12 cellular contexts compared by ENCODE assay signal in the genomic region with DNA sequence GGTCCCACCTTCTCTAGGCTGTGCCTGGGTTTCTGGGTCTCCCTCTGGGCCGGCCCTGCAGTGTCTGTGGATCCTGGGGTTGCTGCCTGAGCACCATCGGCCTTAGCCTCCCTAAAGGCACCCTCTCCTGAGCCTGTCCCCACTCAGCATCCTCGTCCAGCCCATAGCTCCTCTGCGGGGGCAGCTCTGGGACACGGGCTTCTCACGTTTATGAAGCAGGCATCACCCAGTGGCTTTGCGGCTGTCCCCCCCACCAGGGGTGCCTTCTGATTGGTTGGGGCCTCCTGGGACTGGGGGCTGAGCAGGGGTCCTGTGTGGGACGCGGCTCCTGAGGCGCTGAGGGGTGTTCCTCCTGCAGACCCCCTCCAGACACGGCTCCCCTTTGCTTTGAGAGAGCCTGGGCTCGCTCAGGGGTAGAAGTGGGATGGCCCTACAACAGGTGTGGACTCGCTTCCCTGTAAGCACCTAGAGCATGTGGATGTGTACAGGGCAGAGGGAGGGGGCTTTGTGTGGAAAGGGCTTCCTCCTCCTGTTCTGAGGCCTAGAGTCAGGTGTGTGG. TPM values are rescaled to one million over a fixed set of nuclear protein-coding genes. Genes with fewer than 3 reads are reported as not detected.
DNase-seq lines count a peak whose midpoint lies in the region; ATAC-seq and TF ChIP-seq lines count a peak whose summit lies in the region.
"Had no signal": no experiment of that assay in that cellular context is flagged by ENCODE, and none has a peak within 500 bp of the region (broad histone marks: within the 10 kb centered on the region; RNA-seq: fewer than 3 reads in every experiment).

No MANE protein-coding gene starts in this region.

- peak overlapping the region; percentile 80 to 92 for H3K27ac Mint-ChIP-seq in stimulated activated naive CD8-positive, alpha-beta T cell treated with anti-CD3 and anti-CD28 coated beads, Interleukin-15, amount 100 ng/mL, for 72 hours
- peak overlapping the region; percentile 36 for H3K27ac Mint-ChIP-seq in nephron progenitor cell
- peak overlapping the region; percentile 13 for H3K27ac Mint-ChIP-seq in type B pancreatic cell

- no peaks in the 10 kb centered on the region for H3K9me3 Mint-ChIP-seq in stimulated activated naive CD8-positive, alpha-beta T cell treated with anti-CD3 and anti-CD28 coated beads, Interleukin-15, amount 100 ng/mL, for 72 hours
- H3K9me3 Mint-ChIP-seq in nephron progenitor cell (no peaks in the 10 kb centered on the region), type B pancreatic cell (no peaks in the 10 kb centered on the region)

- no peak for TF ChIP-seq CTCF in nephron progenitor cell (IDR thresholded peaks at IDR 0.05)
- no peak for TF ChIP-seq CTCF in type B pancreatic cell (conservative IDR thresholded peaks at IDR 0.05)

- H3K27ac ChIP-seq in KOPT-K1 (ENCODE audit: low read depth, low read length, poor library complexity, severe bottlenecking): peak overlapping the region; percentile 65

- H3K4me3 Mint-ChIP-seq in stimulated activated naive CD8-positive, alpha-beta T cell treated with anti-CD3 and anti-CD28 coated beads, Interleukin-15, amount 100 ng/mL, for 72 hours: no peak overlapping the region
- H3K4me3 Mint-ChIP-seq in nephron progenitor cell (no peak overlapping the region), type B pancreatic cell (no peak overlapping the region)

- H3K4me1 Mint-ChIP-seq in stimulated activated naive CD8-positive, alpha-beta T cell treated with anti-CD3 and anti-CD28 coated beads, Interleukin-15, amount 100 ng/mL, for 72 hours: peaks cover 44% of the 10 kb centered on the region
- peaks cover 2% of the 10 kb centered on the region for H3K4me1 Mint-ChIP-seq in nephron progenitor cell
- no peaks in the 10 kb centered on the region for H3K4me1 Mint-ChIP-seq in type B pancreatic cell (ENCODE audit: unreplicated experiment)

- no peak for DNase-seq in stimulated activated naive CD8-positive, alpha-beta T cell treated with anti-CD3 and anti-CD28 coated beads, Interleukin-15, amount 100 ng/mL, for 72 hours
- DNase-seq in stimulated activated naive CD8-positive, alpha-beta T cell treated with anti-CD3 and anti-CD28 coated beads, Interleukin-15, Interleukin-2, amounts not matched to agents 100 U/mL and 50 U/mL, for 24 hours: no peak
- DNase-seq in nephron progenitor cell (no peak), type B pancreatic cell (ENCODE audit: extremely low spot score, unreplicated experiment) (no peak), kidney glomerular epithelial cell (lab: John Stamatoyannopoulos, UW) (no peak), NCI-H510A treated with DMSO at 0.1 percent for 48 hours (lab: John Stamatoyannopoulos, UW) (no peak), RPMI8226 (no peak)
- DNase-seq: NCI-H1105 treated with DMSO at 0.1 percent for 48 hours, NCI-H1694 treated with DMSO at 0.1 percent for 48 hours, NCI-H510A had no signal

- peaks cover 38% of the 10 kb centered on the region for H3K36me3 ChIP-seq in KOPT-K1 (ENCODE audit: insufficient read depth, low read length)

- no peaks in the 10 kb centered on the region for H3K9me3 ChIP-seq in KOPT-K1 (ENCODE audit: insufficient read depth, low read length, poor library complexity, severe bottlenecking)

- ATAC-seq in stimulated activated naive CD8-positive, alpha-beta T cell treated with anti-CD3 and anti-CD28 coated beads, Interleukin-15, amount 100 ng/mL, for 72 hours: no peak
- no peak for ATAC-seq in stimulated activated naive CD8-positive, alpha-beta T cell treated with anti-CD3 and anti-CD28 coated beads, Interleukin-15, Interleukin-2, amounts not matched to agents 100 U/mL and 50 U/mL, for 24 hours
- ATAC-seq: K562 had no signal

- no peaks in the 10 kb centered on the region for H3K27me3 Mint-ChIP-seq in stimulated activated naive CD8-positive, alpha-beta T cell treated with anti-CD3 and anti-CD28 coated beads, Interleukin-15, amount 100 ng/mL, for 72 hours
- H3K27me3 Mint-ChIP-seq in nephron progenitor cell (ENCODE audit: low read depth, poor library complexity): no peaks in the 10 kb centered on the region
- no peaks in the 10 kb centered on the region for H3K27me3 Mint-ChIP-seq in type B pancreatic cell

- H3K36me3 Mint-ChIP-seq in nephron progenitor cell (ENCODE audit: low read depth) (no peaks in the 10 kb centered on the region), type B pancreatic cell (no peaks in the 10 kb centered on the region)

RNA-seq across cellular contexts. Expression of a gene that starts 10.7 kb away (rescaled TPM):
- total RNA-seq in type B pancreatic cell (ENCODE audit: low replicate concordance): 80.0 and 99.3 TPM in 2 replicates

RNA-seq across cellular contexts. Expression of a gene that starts 23.9 kb away (rescaled TPM):
- 32.2 and 38.1 TPM in 2 replicates for total RNA-seq in type B pancreatic cell (ENCODE audit: low replicate concordance)

RNA-seq across cellular contexts. Expression of a gene that starts 44.6 kb away (rescaled TPM):
- total RNA-seq in type B pancreatic cell (ENCODE audit: low replicate concordance): 41.4 and 55.2 TPM in 2 replicates

Comparison
In these comparisons a context has a peak if more than half of its experiments do, and no peak if none do; other contexts are left out.
1. H3K27ac Mint-ChIP-seq: peak in every context shown above with its lines; median percentile 86 in stimulated activated naive CD8-positive, alpha-beta T cell treated with anti-CD3 and anti-CD28 coated beads, Interleukin-15, amount 100 ng/mL, for 72 hours; 36 in nephron progenitor cell; 13 in type B pancreatic cell.